ENCODE assay signal across 9 cellular contexts in genomic region chr15:77013786-77014136, GRCh38. TPM values are rescaled to one million over a fixed set of nuclear protein-coding genes. Genes with fewer than 3 reads are reported as not detected.
DNase-seq lines count a peak whose midpoint lies in the region; ATAC-seq and TF ChIP-seq lines count a peak whose summit lies in the region.
"Had no signal": no experiment of that assay in that cellular context is flagged by ENCODE, and none has a peak within 500 bp of the region (broad histone marks: within the 10 kb centered on the region; RNA-seq: fewer than 3 reads in every experiment).

No MANE protein-coding gene starts in this region.

- no peaks in the 10 kb centered on the region for H3K79me1 ChIP-seq in neuronal stem cell (ENCODE audit: low read depth, low read length)

- no peak overlapping the region for H2BK15ac ChIP-seq in neuronal stem cell (ENCODE audit: low read length)

- H3K4ac ChIP-seq in neuronal stem cell (ENCODE audit: low read length), result no peak overlapping the region

- no CpG with 5 or more reads among the region's 5 CpGs for WGBS in neuronal stem cell (ENCODE audit: extremely low coverage in 2 of 2, insufficient read length in 2 of 2, insufficient replicate concordance in 1 of 2), 2 donors

- peaks cover 0 to 2% of the 10 kb centered on the region in 2 donors for H3K9me3 ChIP-seq in neuronal stem cell (replicated peaks in 1 of 2; ENCODE audit: control insufficient read depth in 2 of 2, insufficient read depth in 1 of 2, low read depth in 1 of 2, low read length in 2 of 2)
- no peaks in the 10 kb centered on the region for H3K9me3 ChIP-seq in MM.1S (replicated peaks; ENCODE audit: insufficient read depth, low read length)

- peak; percentile 35 for ATAC-seq in GM18520 (IDR thresholded peaks at IDR 0.05; ENCODE audit: unreplicated experiment)
- ATAC-seq in HG03439 (IDR thresholded peaks at IDR 0.05; ENCODE audit: unreplicated experiment), result peak; percentile 50
- ATAC-seq in GM19397 (IDR thresholded peaks at IDR 0.05; ENCODE audit: unreplicated experiment), result no peak

- H2AK5ac ChIP-seq in neuronal stem cell (ENCODE audit: low read depth, low read length), result peak overlapping the region; percentile 77

- in situ Hi-C loops in ACHN (cut with HindIII; ENCODE audit: low pct_ligation_motif_present, low pct_unique_long_range_greater_than_20kb, low sequenced_read_pairs), result no loop called here

- H3K36me3 ChIP-seq in neuronal stem cell (replicated peaks in 1 of 2; ENCODE audit: control insufficient read depth in 2 of 2, insufficient read depth in 2 of 2, low read length in 2 of 2) (no peaks in the 10 kb centered on the region), MM.1S (replicated peaks; ENCODE audit: insufficient read depth, low read length) (no peaks in the 10 kb centered on the region)

- no peaks in the 10 kb centered on the region for H3F3A ChIP-seq in MM.1S (ENCODE audit: insufficient read depth, low read length)

- H3K4me3 ChIP-seq in neuronal stem cell (ENCODE audit: low read length in 2 of 2), result no peak overlapping the region
- no peak overlapping the region for H3K4me3 ChIP-seq in MM.1S (ENCODE audit: low read length)

- H4K8ac ChIP-seq in neuronal stem cell (ENCODE audit: low read depth, low read length), result no peak overlapping the region

- no peak overlapping the region for H3K18ac ChIP-seq in neuronal stem cell (ENCODE audit: low read length)

- DNase-seq in activated T-cell treated with anti-CD3 and anti-CD28 coated beads for 4 hours (peak; percentile 79), neuronal stem cell (ENCODE audit: low spot score) (no peak), SW 1271 (lab: John Stamatoyannopoulos, UW) (no peak), MM.1S (no peak), ACHN (no peak)

- no peak overlapping the region for H3K23ac ChIP-seq in neuronal stem cell (ENCODE audit: low read depth, low read length, poor library complexity)

- peaks cover 0 to 72% (median 3%) of the 10 kb centered on the region in 3 experiments for H3K27me3 ChIP-seq in neuronal stem cell (ENCODE audit: control insufficient read depth in 3 of 3, insufficient read depth in 3 of 3, low read depth in 1 of 3, low read length in 3 of 3)
- no peaks in the 10 kb centered on the region for H3K27me3 ChIP-seq in MM.1S (replicated peaks; ENCODE audit: insufficient read depth, low read length)

- H4K20me1 ChIP-seq in MM.1S (ENCODE audit: insufficient read depth, low read length), result no peaks in the 10 kb centered on the region

- no peak overlapping the region for H2BK120ac ChIP-seq in neuronal stem cell (ENCODE audit: low read depth, low read length)

- H3K14ac ChIP-seq in neuronal stem cell (ENCODE audit: low read length), result no peak overlapping the region

- H2AFZ ChIP-seq in neuronal stem cell (ENCODE audit: low read length) (no peak overlapping the region), MM.1S (ENCODE audit: low read length) (no peak overlapping the region)

- H3K9ac ChIP-seq in neuronal stem cell (ENCODE audit: low read depth, low read length, poor library complexity) (no peak overlapping the region), MM.1S (ENCODE audit: low read length) (no peak overlapping the region)

- no peak overlapping the region for H2BK5ac ChIP-seq in neuronal stem cell (ENCODE audit: low read length)

- no peaks in the 10 kb centered on the region for H3K79me2 ChIP-seq in MM.1S (ENCODE audit: low read length)

- H3K4me2 ChIP-seq in neuronal stem cell (ENCODE audit: insufficient read depth, low read length, poor library complexity, severe bottlenecking) (no peak overlapping the region), MM.1S (ENCODE audit: low read depth, low read length) (no peak overlapping the region)

- H3K4me1 ChIP-seq in neuronal stem cell (ENCODE audit: control insufficient read depth in 2 of 2, insufficient read depth in 1 of 2, low read depth in 1 of 2, low read length in 2 of 2) (no peaks in the 10 kb centered on the region), MM.1S (ENCODE audit: low read length) (no peaks in the 10 kb centered on the region)

- TF ChIP-seq CTCF in MM.1S (IDR thresholded peaks at IDR 0.05; ENCODE audit: low read length), result no peak

- H3K9me2 ChIP-seq in MM.1S (replicated peaks; ENCODE audit: insufficient read depth, low read length), result no peaks in the 10 kb centered on the region

- no peak overlapping the region for H4K91ac ChIP-seq in neuronal stem cell (ENCODE audit: low read depth, low read length, poor library complexity)

- no peak overlapping the region for H2BK12ac ChIP-seq in neuronal stem cell (ENCODE audit: low read length)

- H3K27ac ChIP-seq in neuronal stem cell (replicated peaks; ENCODE audit: low read length) (no peak overlapping the region), MM.1S (ENCODE audit: low read length) (no peak overlapping the region)

RNA-seq across cellular contexts. Expression of gene PSTPIP1, which starts 18.8 kb away (rescaled TPM):
- polyA plus RNA-seq in neuronal stem cell (2013, experiment 1 of 2), result 2.0 TPM
- 1.8 TPM for polyA plus RNA-seq in neuronal stem cell (2013, experiment 2 of 2)
- polyA plus RNA-seq: endothelial cell of umbilical vein had no signal

RNA-seq across cellular contexts. Expression of gene TSPAN3, which starts 57.1 kb away (rescaled TPM):
- polyA plus RNA-seq in neuronal stem cell (2013, experiment 1 of 2), result 251 TPM
- polyA plus RNA-seq in neuronal stem cell (2013, experiment 2 of 2), result 239 TPM
